In the genomic region with DNA sequence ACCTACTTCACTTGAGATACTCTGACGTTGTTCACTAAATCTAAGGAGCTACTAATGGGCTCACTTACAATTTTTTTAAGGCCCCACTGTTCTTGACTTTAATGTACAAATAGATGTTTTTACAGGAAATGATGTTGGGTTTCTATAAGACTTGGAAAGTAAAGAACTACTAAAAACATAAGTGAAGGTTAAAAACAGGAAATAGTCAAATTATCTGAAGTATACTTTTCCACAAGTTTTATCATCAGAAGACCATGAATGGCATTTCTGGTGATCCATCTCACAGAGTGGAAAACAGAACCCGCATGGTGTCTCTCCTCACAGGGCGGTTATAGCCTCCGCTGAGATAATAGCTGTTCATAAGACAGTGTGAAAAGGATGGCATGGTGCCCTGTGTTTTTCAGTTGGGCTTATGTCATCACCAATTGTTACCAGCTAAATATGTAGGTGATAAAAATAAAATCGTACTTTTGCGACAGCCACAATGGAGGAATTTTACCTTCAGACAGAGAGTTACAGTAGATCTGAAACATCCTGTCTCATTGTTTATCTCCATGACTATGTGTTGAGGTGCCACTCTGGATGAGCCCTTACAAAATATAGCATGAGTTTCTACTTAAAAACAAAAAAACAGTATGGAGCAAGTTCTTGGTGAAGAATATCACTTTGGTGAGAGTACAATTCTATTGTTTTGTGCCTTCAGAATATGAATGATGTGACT, we compare ENCODE assay signal across 15 cellular contexts.
DNase-seq lines count a peak whose midpoint lies in the region; ATAC-seq and TF ChIP-seq lines count a peak whose summit lies in the region.
"Had no signal": no experiment of that assay in that cellular context is flagged by ENCODE, and none has a peak within 500 bp of the region (broad histone marks: within the 10 kb centered on the region; RNA-seq: fewer than 3 reads in every experiment).

No MANE protein-coding gene starts in this region.

- POLR2A ChIA-PET in activated CD4-positive, alpha-beta memory T cell treated with anti-CD3 and anti-CD28 coated beads for 36 hours (lab: Charles Lee), result interaction anchor here (1.1 to 1.4 kb wide), 3 partner anchors 15 to 463 kb away, joined by 3 to 7 read pairs (median 4); no protein-coding TSS in a partner anchor

- TF ChIP-seq CTCF in MM.1S (IDR thresholded peaks at IDR 0.05; ENCODE audit: low read length) (no peak), foreskin keratinocyte (conservative IDR thresholded peaks at IDR 0.05) (no peak), Peyer's patch (IDR thresholded peaks at IDR 0.05) (no peak)

- peaks cover 10% of the 10 kb centered on the region for H3K9me3 Mint-ChIP-seq in activated CD4-positive, alpha-beta memory T cell treated with anti-CD3 and anti-CD28 coated beads for 36 hours

- DNase-seq in Ammon's horn (ENCODE audit: low spot score) (peak; percentile 30), MM.1S (peak; percentile 26), dermis blood vessel endothelial cell (peak; percentile 51), foreskin keratinocyte (no peak), Peyer's patch (no peak), ACHN (no peak)
- DNase-seq in activated CD4-positive, alpha-beta memory T cell treated with anti-CD3 and anti-CD28 coated beads for 36 hours, result peak; percentile 58
- DNase-seq: activated gamma-delta T cell treated with Interleukin-2 at 50 U/mL for 16 hours; cerebellar nuclear complex; EL; ovary; PC-9; stimulated activated naive B cell treated with anti-CD40 and anti-IgM and Interleukin-4, amounts not matched to agents 10 μg/mL and 1 μg/mL and 100 μg/mL, for 72 hours had no signal

- H3K79me2 ChIP-seq in MM.1S (ENCODE audit: low read length), result no peaks in the 10 kb centered on the region

- H3K27me3 ChIP-seq in MM.1S (replicated peaks; ENCODE audit: insufficient read depth, low read length) (no peaks in the 10 kb centered on the region), foreskin keratinocyte (no peaks in the 10 kb centered on the region), Peyer's patch (no peaks in the 10 kb centered on the region)
- H3K27me3 ChIP-seq: esophagus muscularis mucosa, ovary had no signal

- no peaks in the 10 kb centered on the region for H3K36me3 ChIP-seq in MM.1S (replicated peaks; ENCODE audit: insufficient read depth, low read length)
- H3K36me3 ChIP-seq in Peyer's patch, result no peaks in the 10 kb centered on the region
- H3K36me3 ChIP-seq: esophagus muscularis mucosa, ovary had no signal

- intact Hi-C loops in activated CD4-positive, alpha-beta memory T cell treated with anti-CD3 and anti-CD28 coated beads for 36 hours (cut with micrococcal nuclease), result loop anchor here (1.0 to 10.0 kb wide), 10 partner anchors 9 to 698 kb away; a partner anchor contains a TSS

- peaks cover 82% of the 10 kb centered on the region for H3K4me1 Mint-ChIP-seq in activated CD4-positive, alpha-beta memory T cell treated with anti-CD3 and anti-CD28 coated beads for 36 hours (ENCODE audit: low read depth)

- in situ Hi-C loops in ACHN (cut with HindIII; ENCODE audit: low pct_ligation_motif_present, low pct_unique_long_range_greater_than_20kb, low sequenced_read_pairs), result no loop called here

- H3K4me3 ChIP-seq in MM.1S (ENCODE audit: low read length) (no peak overlapping the region), Peyer's patch (no peak overlapping the region)
- H3K4me3 ChIP-seq: esophagus muscularis mucosa, ovary, PC-9 had no signal

- peak overlapping the region; percentile 8; the same call in 1 of the 2 replicates for H3K4me2 ChIP-seq in MM.1S (ENCODE audit: low read depth, low read length)
- H3K4me2 ChIP-seq: PC-9 had no signal

- no peak for TF ChIP-seq POLR2A in Peyer's patch (IDR thresholded peaks at IDR 0.05)

- no peaks in the 10 kb centered on the region for H3K9me2 ChIP-seq in MM.1S (replicated peaks; ENCODE audit: insufficient read depth, low read length)

- peak overlapping the region; percentile 46 for H3K4me3 Mint-ChIP-seq in activated CD4-positive, alpha-beta memory T cell treated with anti-CD3 and anti-CD28 coated beads for 36 hours
- H3K4me3 Mint-ChIP-seq: stimulated activated naive B cell treated with anti-CD40 and anti-IgM and Interleukin-4, amounts not matched to agents 10 μg/mL and 1 μg/mL and 100 μg/mL, for 72 hours had no signal

- CTCF ChIA-PET in activated CD4-positive, alpha-beta memory T cell treated with anti-CD3 and anti-CD28 coated beads for 36 hours (lab: Charles Lee), result interaction anchor here (0.8 to 1.2 kb wide), 2 partner anchors 27 to 463 kb away, joined by 3 to 4 read pairs; no protein-coding TSS in a partner anchor

- H3K9me3 ChIP-seq in MM.1S (replicated peaks; ENCODE audit: insufficient read depth, low read length) (no peaks in the 10 kb centered on the region; the same call in 1 of the 2 replicates), Peyer's patch (no peaks in the 10 kb centered on the region)
- H3K9me3 ChIP-seq: esophagus muscularis mucosa, ovary had no signal

- H3K27ac Mint-ChIP-seq in activated CD4-positive, alpha-beta memory T cell treated with anti-CD3 and anti-CD28 coated beads for 36 hours, result peak overlapping the region; percentile 94
- H3K27ac Mint-ChIP-seq: stimulated activated naive B cell treated with anti-CD40 and anti-IgM and Interleukin-4, amounts not matched to agents 10 μg/mL and 1 μg/mL and 100 μg/mL, for 72 hours had no signal

- H3K4me1 ChIP-seq in MM.1S (ENCODE audit: low read length), result peaks cover 85% of the 10 kb centered on the region
- peaks cover 4% of the 10 kb centered on the region for H3K4me1 ChIP-seq in foreskin keratinocyte
- H3K4me1 ChIP-seq in Peyer's patch, result no peaks in the 10 kb centered on the region
- H3K4me1 ChIP-seq: esophagus muscularis mucosa had no signal

- H4K20me1 ChIP-seq in MM.1S (ENCODE audit: insufficient read depth, low read length), result no peaks in the 10 kb centered on the region

- H2AFZ ChIP-seq in MM.1S (ENCODE audit: low read length), result peak overlapping the region; percentile 29
- H2AFZ ChIP-seq: PC-9 had no signal

- peaks cover 36% of the 10 kb centered on the region for H3F3A ChIP-seq in MM.1S (ENCODE audit: insufficient read depth, low read length)

- H3K27me3 Mint-ChIP-seq in activated CD4-positive, alpha-beta memory T cell treated with anti-CD3 and anti-CD28 coated beads for 36 hours, result no peaks in the 10 kb centered on the region
- H3K27me3 Mint-ChIP-seq: stimulated activated naive B cell treated with anti-CD40 and anti-IgM and Interleukin-4, amounts not matched to agents 10 μg/mL and 1 μg/mL and 100 μg/mL, for 72 hours had no signal

- ATAC-seq in foreskin keratinocyte (no peak), HG02588 (IDR thresholded peaks at IDR 0.05; ENCODE audit: unreplicated experiment) (no peak)
- ATAC-seq: stimulated activated naive B cell treated with anti-CD40 and anti-IgM and Interleukin-4, amounts not matched to agents 10 μg/mL and 1 μg/mL and 100 μg/mL, for 72 hours had no signal

- H3K27ac ChIP-seq in MM.1S (ENCODE audit: low read length) (peak overlapping the region; percentile 2; the same call in 1 of the 2 replicates), foreskin keratinocyte (no peak overlapping the region), Peyer's patch (peak overlapping the region in 2 of 4 donors; percentile 29 to 53)
- H3K27ac ChIP-seq: esophagus muscularis mucosa, ovary, PC-9 had no signal

- peaks cover 9% of the 10 kb centered on the region for H3K36me3 Mint-ChIP-seq in activated CD4-positive, alpha-beta memory T cell treated with anti-CD3 and anti-CD28 coated beads for 36 hours
- H3K36me3 Mint-ChIP-seq: stimulated activated naive B cell treated with anti-CD40 and anti-IgM and Interleukin-4, amounts not matched to agents 10 μg/mL and 1 μg/mL and 100 μg/mL, for 72 hours had no signal

- no peak overlapping the region for H3K9ac ChIP-seq in MM.1S (ENCODE audit: low read length)

Comparison
In these comparisons a context has a peak if more than half of its experiments do, and no peak if none do; other contexts are left out.
1. DNase-seq: peak in Ammon's horn (single experiment), MM.1S (single experiment), activated CD4-positive, alpha-beta memory T cell treated with anti-CD3 and anti-CD28 coated beads for 36 hours (single experiment) and dermis blood vessel endothelial cell (single experiment); none in foreskin keratinocyte (0 of 2), Peyer's patch (0 of 3) and ACHN (single experiment).